In the genomic region with DNA sequence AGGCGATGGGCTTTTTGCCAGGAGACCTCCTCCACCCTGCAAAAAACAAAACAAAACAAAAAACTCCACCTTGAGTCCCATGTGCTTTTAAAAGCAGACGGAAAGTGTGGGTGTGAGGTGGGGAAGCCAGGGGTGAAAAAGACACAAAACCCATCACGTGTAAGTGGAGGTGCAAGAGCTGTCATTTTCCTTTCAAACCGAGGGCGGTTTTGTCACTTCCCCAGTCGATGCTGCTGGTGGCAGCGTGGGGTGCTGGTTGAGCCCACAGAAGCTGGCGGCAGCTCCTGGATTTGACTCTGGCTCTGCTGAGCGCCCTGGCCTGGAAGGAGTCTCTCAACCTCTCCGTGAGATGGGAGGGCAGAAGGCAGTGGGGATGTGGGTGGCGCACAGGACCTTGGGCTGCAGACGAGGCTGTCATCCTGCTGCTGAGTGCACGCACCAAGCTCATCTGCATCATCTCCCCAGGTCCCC, we compare ENCODE assay signal across 10 cellular contexts.
A peak's percentile ranks its signal among the peaks of the same experiment; 100 is the strongest.
DNase-seq lines count a peak whose midpoint lies in the region; ATAC-seq and TF ChIP-seq lines count a peak whose summit lies in the region.
"Had no signal": no experiment of that assay in that cellular context is flagged by ENCODE, and none has a peak within 500 bp of the region (broad histone marks: within the 10 kb centered on the region; RNA-seq: fewer than 3 reads in every experiment).

No MANE protein-coding gene starts in this region.

- no peaks in the 10 kb centered on the region for H3K36me3 Mint-ChIP-seq in activated naive CD8-positive, alpha-beta T cell treated with anti-CD3 and anti-CD28 coated beads, Interleukin-2, amount 50 U/mL, for 24 hours (ENCODE audit: low read depth)

- H3K27me3 Mint-ChIP-seq in activated naive CD8-positive, alpha-beta T cell treated with anti-CD3 and anti-CD28 coated beads, Interleukin-2, amount 50 U/mL, for 24 hours: peaks cover 5% of the 10 kb centered on the region
- H3K27me3 Mint-ChIP-seq: activated CD4-positive, alpha-beta T cell treated with anti-CD3 and anti-CD28 coated beads, Interleukin-2, amount 10 ng/mL, durations not matched to agents 24 days and 14 days had no signal

- peaks cover 1% of the 10 kb centered on the region for H3K4me1 Mint-ChIP-seq in activated naive CD8-positive, alpha-beta T cell treated with anti-CD3 and anti-CD28 coated beads, Interleukin-2, amount 50 U/mL, for 24 hours
- H3K4me1 Mint-ChIP-seq: activated CD4-positive, alpha-beta T cell treated with anti-CD3 and anti-CD28 coated beads, Interleukin-2, amount 10 ng/mL, durations not matched to agents 24 days and 14 days had no signal

- no peak for TF ChIP-seq RAD21 in Ishikawa (IDR thresholded peaks at IDR 0.05; ENCODE audit: low read depth)

- H3K4me3 Mint-ChIP-seq in activated naive CD8-positive, alpha-beta T cell treated with anti-CD3 and anti-CD28 coated beads, Interleukin-2, amount 50 U/mL, for 24 hours: no peak overlapping the region
- H3K4me3 Mint-ChIP-seq: activated CD4-positive, alpha-beta T cell treated with anti-CD3 and anti-CD28 coated beads, Interleukin-2, amount 10 ng/mL, durations not matched to agents 24 days and 14 days had no signal

- no peak overlapping the region for H3K27ac Mint-ChIP-seq in activated naive CD8-positive, alpha-beta T cell treated with anti-CD3 and anti-CD28 coated beads, Interleukin-2, amount 50 U/mL, for 24 hours
- H3K27ac Mint-ChIP-seq: activated CD4-positive, alpha-beta T cell treated with anti-CD3 and anti-CD28 coated beads, Interleukin-2, amount 10 ng/mL, durations not matched to agents 24 days and 14 days had no signal

- peaks cover 3% of the 10 kb centered on the region for H3K9me3 Mint-ChIP-seq in activated naive CD8-positive, alpha-beta T cell treated with anti-CD3 and anti-CD28 coated beads, Interleukin-2, amount 50 U/mL, for 24 hours
- H3K9me3 Mint-ChIP-seq: activated CD4-positive, alpha-beta T cell treated with anti-CD3 and anti-CD28 coated beads, Interleukin-2, amount 10 ng/mL, durations not matched to agents 24 days and 14 days had no signal

- ATAC-seq in activated naive CD8-positive, alpha-beta T cell treated with anti-CD3 and anti-CD28 coated beads, Interleukin-2, amount 50 U/mL, for 24 hours: peak; percentile 6
- ATAC-seq in GM21515 (IDR thresholded peaks at IDR 0.05; ENCODE audit: unreplicated experiment): no peak

- DNase-seq in NCI-H82 (lab: John Stamatoyannopoulos, UW): peak; percentile 48
- no peak for DNase-seq in NCI-H82 treated with DMSO at 0.1 percent for 48 hours (lab: John Stamatoyannopoulos, UW; ENCODE audit: unreplicated experiment)
- DNase-seq in activated naive CD8-positive, alpha-beta T cell treated with anti-CD3 and anti-CD28 coated beads, Interleukin-2, amount 50 U/mL, for 24 hours: no peak
- DNase-seq in stimulated activated CD8-positive, alpha-beta memory T cell treated with anti-CD3 and anti-CD28 coated beads, Interleukin-12 subunit alpha, Interleukin-12 subunit beta, amount 100 ng/mL, for 1 hour (ENCODE audit: low read depth): peak; percentile 3
- DNase-seq in NCI-H1436 treated with DMSO at 0.1 percent for 48 hours (lab: John Stamatoyannopoulos, UW): no peak
- DNase-seq in NOMO-1 treated with DMSO at 0.1 percent for 48 hours (lab: John Stamatoyannopoulos, UW; ENCODE audit: unreplicated experiment): no peak
- DNase-seq: activated CD4-positive, alpha-beta T cell treated with anti-CD3 and anti-CD28 coated beads, Interleukin-2, amount 10 ng/mL, durations not matched to agents 24 days and 14 days; trophoblast cell had no signal

- TF ChIP-seq EP300 in Ishikawa (IDR thresholded peaks at IDR 0.05; ENCODE audit: borderline replicate concordance): no peak

TF ChIP-seq in Ishikawa, 13 proteins besides CTCF, POLR2A, EP300 and RAD21:
- TF ChIP-seq TEAD4 (IDR thresholded peaks at IDR 0.05) (no peak), TAF1 (IDR thresholded peaks at IDR 0.05; ENCODE audit: low read depth) (no peak), ZBTB7A (IDR thresholded peaks at IDR 0.05; ENCODE audit: low read depth) (no peak), EGR1 (IDR thresholded peaks at IDR 0.05) (peak; percentile 3; the same call in 1 of the 2 replicates), CREB1 (IDR thresholded peaks at IDR 0.05; ENCODE audit: low read depth) (no peak), FOXM1 (IDR thresholded peaks at IDR 0.05; ENCODE audit: borderline replicate concordance, low read depth) (no peak; the same call in 1 of the 2 replicates), CEBPB (IDR thresholded peaks at IDR 0.05) (no peak), TCF12 (IDR thresholded peaks at IDR 0.05; ENCODE audit: low read depth) (no peak)
- TF ChIP-seq, protein P1, sequence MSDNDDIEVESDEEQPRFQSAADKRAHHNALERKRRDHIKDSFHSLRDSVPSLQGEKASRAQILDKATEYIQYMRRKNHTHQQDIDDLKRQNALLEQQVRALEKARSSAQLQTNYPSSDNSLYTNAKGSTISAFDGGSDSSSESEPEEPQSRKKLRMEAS (IDR thresholded peaks at IDR 0.05): peak; percentile 22; the same call in 1 of the 2 replicates
- TF ChIP-seq, protein P2, sequence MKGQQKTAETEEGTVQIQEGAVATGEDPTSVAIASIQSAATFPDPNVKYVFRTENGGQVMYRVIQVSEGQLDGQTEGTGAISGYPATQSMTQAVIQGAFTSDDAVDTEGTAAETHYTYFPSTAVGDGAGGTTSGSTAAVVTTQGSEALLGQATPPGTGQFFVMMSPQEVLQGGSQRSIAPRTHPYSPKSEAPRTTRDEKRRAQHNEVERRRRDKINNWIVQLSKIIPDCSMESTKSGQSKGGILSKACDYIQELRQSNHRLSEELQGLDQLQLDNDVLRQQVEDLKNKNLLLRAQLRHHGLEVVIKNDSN (IDR thresholded peaks at IDR 0.05): no peak

Comparison
In these comparisons a context has a peak if more than half of its experiments do, and no peak if none do; other contexts are left out.
1. DNase-seq: peak in NCI-H82 (single experiment) and stimulated activated CD8-positive, alpha-beta memory T cell treated with anti-CD3 and anti-CD28 coated beads, Interleukin-12 subunit alpha, Interleukin-12 subunit beta, amount 100 ng/mL, for 1 hour (single experiment); none in NCI-H82 treated with DMSO at 0.1 percent for 48 hours (single experiment), activated naive CD8-positive, alpha-beta T cell treated with anti-CD3 and anti-CD28 coated beads, Interleukin-2, amount 50 U/mL, for 24 hours (single experiment), NCI-H1436 treated with DMSO at 0.1 percent for 48 hours (single experiment) and NOMO-1 treated with DMSO at 0.1 percent for 48 hours (single experiment).